In the genomic region with DNA sequence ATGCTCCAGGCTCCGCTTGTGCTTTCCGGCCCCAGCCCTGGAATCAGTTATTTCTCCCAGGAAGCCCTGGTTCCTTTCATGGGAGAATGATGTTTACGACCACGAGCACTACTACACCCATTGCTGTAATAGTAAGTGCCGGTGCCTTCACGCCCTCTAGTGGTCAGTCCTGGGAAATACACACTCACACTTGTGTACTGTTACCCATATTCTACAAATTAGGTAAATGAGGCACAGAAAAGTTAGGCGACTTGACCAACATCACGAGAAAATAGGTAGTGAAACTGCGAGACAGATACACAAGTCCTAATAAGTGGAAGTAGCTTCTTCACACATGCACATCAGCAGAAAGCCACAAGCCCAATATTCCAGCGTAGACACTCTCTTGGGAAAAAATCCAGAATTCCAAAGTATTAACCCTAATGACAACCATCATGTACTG, we compare ENCODE assay signal across 8 cellular contexts. TPM values are rescaled to one million over a fixed set of nuclear protein-coding genes. Genes with fewer than 3 reads are reported as not detected.
DNase-seq lines count a peak whose midpoint lies in the region; ATAC-seq, FAIRE-seq and TF ChIP-seq lines count a peak whose summit lies in the region.

No MANE protein-coding gene starts in this region.

- H3K4me3 ChIP-seq in BJ (ENCODE audit: low read depth, low read length): no peak overlapping the region
- no peak overlapping the region for H3K4me3 ChIP-seq in bronchial epithelial cell (ENCODE audit: low read depth, low read length)
- no peak overlapping the region for H3K4me3 ChIP-seq in kidney epithelial cell (ENCODE audit: low read depth, low read length)

- peaks cover 11% of the 10 kb centered on the region for H3K4me1 Mint-ChIP-seq in activated B cell treated with CpG ODN at 0.5 μM for 24 hours

- H3K36me3 Mint-ChIP-seq in activated B cell treated with CpG ODN at 0.5 μM for 24 hours (ENCODE audit: low read depth): no peaks in the 10 kb centered on the region

- CTCF ChIA-PET in BJ (lab: Yijun Ruan, JAX) (interaction anchor here (0.7 to 2.5 kb wide), 16 partner anchors 8 to 605 kb away, joined by 3 to 20 read pairs (median 4); no protein-coding TSS in a partner anchor), activated B cell treated with CpG ODN at 0.5 μM for 24 hours (lab: Charles Lee) (interaction anchor here (0.9 to 2.0 kb wide), 11 partner anchors 9 to 393 kb away, joined by 3 to 10 read pairs (median 5); a partner anchor contains a TSS)

- no peak overlapping the region for H3K4me3 Mint-ChIP-seq in activated B cell treated with CpG ODN at 0.5 μM for 24 hours

- H3K27me3 ChIP-seq in BJ (ENCODE audit: control insufficient read depth, insufficient read depth, low read length) (no peaks in the 10 kb centered on the region), bronchial epithelial cell (ENCODE audit: control insufficient read depth, insufficient read depth, low read length) (peaks cover 2% of the 10 kb centered on the region), kidney epithelial cell (ENCODE audit: control insufficient read depth, insufficient read depth, low read length) (no peaks in the 10 kb centered on the region)

- POLR2A ChIA-PET in BJ (lab: Charles Lee): no interaction called here
- POLR2A ChIA-PET in activated B cell treated with CpG ODN at 0.5 μM for 24 hours (lab: Charles Lee): interaction anchor here (0.9 kb wide), 1 partner anchor 34 kb away, joined by 4 read pairs; no protein-coding TSS in a partner anchor

- peak; percentile 4 for DNase-seq in BJ (ENCODE audit: low read depth)
- peak; percentile 91 for DNase-seq in NCI-H2227 (lab: John Stamatoyannopoulos, UW; ENCODE audit: unreplicated experiment)
- peak; percentile 25 for DNase-seq in activated B cell treated with CpG ODN at 0.5 μM for 24 hours
- DNase-seq in bronchial epithelial cell (ENCODE audit: low read depth): peak; percentile 62
- DNase-seq in kidney epithelial cell (ENCODE audit: low read depth): peak; percentile 7
- peak; percentile 69 to 73 for DNase-seq in stimulated activated CD4-positive, alpha-beta T cell treated with anti-CD3 and anti-CD28 coated beads, Interleukin-2, amount 100 ng/mL, for 48 hours

- H3K36me3 ChIP-seq in BJ (ENCODE audit: control insufficient read depth, insufficient read depth, low read length): no peaks in the 10 kb centered on the region
- no peaks in the 10 kb centered on the region for H3K36me3 ChIP-seq in bronchial epithelial cell (ENCODE audit: control insufficient read depth, insufficient read depth, low read length)
- H3K36me3 ChIP-seq in kidney epithelial cell (ENCODE audit: control insufficient read depth, insufficient read depth, low read length): no peaks in the 10 kb centered on the region

- H3K27ac Mint-ChIP-seq in activated B cell treated with CpG ODN at 0.5 μM for 24 hours: peak overlapping the region; percentile 75

- H3K27me3 Mint-ChIP-seq in activated B cell treated with CpG ODN at 0.5 μM for 24 hours: peaks cover 3% of the 10 kb centered on the region

- no peaks in the 10 kb centered on the region for H3K9me3 Mint-ChIP-seq in activated B cell treated with CpG ODN at 0.5 μM for 24 hours

- intact Hi-C loops in activated B cell treated with CpG ODN at 0.5 μM for 24 hours (cut with micrococcal nuclease): loop anchor here (1.0 kb wide), 1 partner anchor 34 kb away; no protein-coding TSS in a partner anchor

- ATAC-seq in GM21737 (IDR thresholded peaks at IDR 0.05; ENCODE audit: unreplicated experiment) (peak; percentile 62), activated B cell treated with CpG ODN at 0.5 μM for 24 hours (ENCODE audit: low read depth) (peak; percentile 90), GM21381 (IDR thresholded peaks at IDR 0.05; ENCODE audit: unreplicated experiment) (no peak)

- TF ChIP-seq CTCF in BJ (IDR thresholded peaks at IDR 0.05; ENCODE audit: insufficient read depth, low read depth, low read length): peak; percentile 96
- TF ChIP-seq CTCF in activated B cell treated with CpG ODN at 0.5 μM for 24 hours (IDR thresholded peaks at IDR 0.05): peak; percentile 88
- TF ChIP-seq CTCF in bronchial epithelial cell (IDR thresholded peaks at IDR 0.05; ENCODE audit: insufficient read depth, low read length, severe bottlenecking): peak; percentile 88
- peak; percentile 93 for TF ChIP-seq CTCF in kidney epithelial cell (IDR thresholded peaks at IDR 0.05; ENCODE audit: insufficient read depth, low read length, poor library complexity, severe bottlenecking)

- no peak for FAIRE-seq in bronchial epithelial cell (lab: Jason Lieb, UNC)

RNA-seq across cellular contexts. Expression of a gene that starts 21.7 kb away (rescaled TPM):
- polyA plus RNA-seq in BJ (2011; rRNA removed): not detected in 2 replicates
- not detected in 2 replicates for polyA minus RNA-seq in BJ (2011; rRNA and poly(A)+ RNA removed)
- total RNA-seq in activated B cell treated with CpG ODN at 0.5 μM for 24 hours (11.7 and 12.0 TPM in 2 replicates), bronchial epithelial cell (not detected in 2 replicates), kidney epithelial cell (not detected in 2 replicates)

RNA-seq across cellular contexts. Expression of a gene that starts 29.3 kb away (rescaled TPM):
- polyA plus RNA-seq in BJ (2011; rRNA removed): not detected in 2 replicates
- not detected in 2 replicates for polyA minus RNA-seq in BJ (2011; rRNA and poly(A)+ RNA removed)
- not detected in 2 replicates for total RNA-seq in activated B cell treated with CpG ODN at 0.5 μM for 24 hours
- not detected in 2 replicates for total RNA-seq in bronchial epithelial cell
- not detected in 2 replicates for total RNA-seq in kidney epithelial cell

Comparison
In these comparisons a context has a peak if more than half of its experiments do, and no peak if none do; other contexts are left out.
1. DNase-seq: peak in every context shown above with its lines; median percentile 91 in NCI-H2227; 71 in stimulated activated CD4-positive, alpha-beta T cell treated with anti-CD3 and anti-CD28 coated beads, Interleukin-2, amount 100 ng/mL, for 48 hours; 62 in bronchial epithelial cell; 25 in activated B cell treated with CpG ODN at 0.5 μM for 24 hours; 7 in kidney epithelial cell; 4 in BJ.
2. RNA of a gene that starts 21.7 kb away (total RNA-seq): 11.7 to 12.0 TPM in activated B cell treated with CpG ODN at 0.5 μM for 24 hours; not detected in bronchial epithelial cell and not detected in kidney epithelial cell; every median in the first group is over 10 times any median in the second.
3. Peak in every context shown above with its lines, with median percentiles within 50 percentile points of each other: CTCF ChIP-seq.